In genomic region chr12:78865297-78865955, GRCh38 we compare ENCODE assay signal across 1 cellular context.
TF ChIP-seq lines count a peak whose summit lies in the region.

No MANE protein-coding gene starts in this region.

TF ChIP-seq in SK-N-SH treated with all-trans-retinoic acid at 6 μM for 48 hours, 23 proteins besides CTCF, POLR2A, EP300 and RAD21 (continued from another document):
- TF ChIP-seq, protein P1, sequence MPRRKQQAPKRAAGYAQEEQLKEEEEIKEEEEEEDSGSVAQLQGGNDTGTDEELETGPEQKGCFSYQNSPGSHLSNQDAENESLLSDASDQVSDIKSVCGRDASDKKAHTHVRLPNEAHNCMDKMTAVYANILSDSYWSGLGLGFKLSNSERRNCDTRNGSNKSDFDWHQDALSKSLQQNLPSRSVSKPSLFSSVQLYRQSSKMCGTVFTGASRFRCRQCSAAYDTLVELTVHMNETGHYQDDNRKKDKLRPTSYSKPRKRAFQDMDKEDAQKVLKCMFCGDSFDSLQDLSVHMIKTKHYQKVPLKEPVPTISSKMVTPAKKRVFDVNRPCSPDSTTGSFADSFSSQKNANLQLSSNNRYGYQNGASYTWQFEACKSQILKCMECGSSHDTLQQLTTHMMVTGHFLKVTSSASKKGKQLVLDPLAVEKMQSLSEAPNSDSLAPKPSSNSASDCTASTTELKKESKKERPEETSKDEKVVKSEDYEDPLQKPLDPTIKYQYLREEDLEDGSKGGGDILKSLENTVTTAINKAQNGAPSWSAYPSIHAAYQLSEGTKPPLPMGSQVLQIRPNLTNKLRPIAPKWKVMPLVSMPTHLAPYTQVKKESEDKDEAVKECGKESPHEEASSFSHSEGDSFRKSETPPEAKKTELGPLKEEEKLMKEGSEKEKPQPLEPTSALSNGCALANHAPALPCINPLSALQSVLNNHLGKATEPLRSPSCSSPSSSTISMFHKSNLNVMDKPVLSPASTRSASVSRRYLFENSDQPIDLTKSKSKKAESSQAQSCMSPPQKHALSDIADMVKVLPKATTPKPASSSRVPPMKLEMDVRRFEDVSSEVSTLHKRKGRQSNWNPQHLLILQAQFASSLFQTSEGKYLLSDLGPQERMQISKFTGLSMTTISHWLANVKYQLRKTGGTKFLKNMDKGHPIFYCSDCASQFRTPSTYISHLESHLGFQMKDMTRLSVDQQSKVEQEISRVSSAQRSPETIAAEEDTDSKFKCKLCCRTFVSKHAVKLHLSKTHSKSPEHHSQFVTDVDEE (CRISPR knock-in tag; IDR thresholded peaks at IDR 0.05), result no peak
- TF ChIP-seq ZC3H10 (CRISPR knock-in tag; IDR thresholded peaks at IDR 0.05) (no peak), CREB5 (CRISPR knock-in tag; IDR thresholded peaks at IDR 0.05; ENCODE audit: low read depth) (no peak), ESRRG (CRISPR knock-in tag; IDR thresholded peaks at IDR 0.05) (no peak), OSR1 (CRISPR knock-in tag; IDR thresholded peaks at IDR 0.05) (no peak)
